25 cellular contexts compared by ENCODE assay signal in the genomic region with DNA sequence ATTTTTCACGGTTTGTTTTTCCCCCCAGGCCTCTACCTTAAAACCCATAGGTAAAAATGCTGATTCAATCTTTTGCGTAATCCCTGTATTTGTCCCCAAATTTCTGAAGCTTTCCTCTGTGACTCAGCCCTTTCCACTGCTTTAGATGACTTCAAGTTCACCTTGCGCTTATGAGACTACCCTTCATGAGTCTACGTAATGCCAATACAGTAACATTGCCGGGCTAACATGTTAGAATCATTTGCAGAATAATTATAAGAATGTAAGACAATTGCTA.
DNase-seq lines count a peak whose midpoint lies in the region; ATAC-seq and TF ChIP-seq lines count a peak whose summit lies in the region.
"Had no signal": no experiment of that assay in that cellular context is flagged by ENCODE, and none has a peak within 500 bp of the region (broad histone marks: within the 10 kb centered on the region; RNA-seq: fewer than 3 reads in every experiment).

No MANE protein-coding gene starts in this region.

- H3K27ac Mint-ChIP-seq in osteocyte (ENCODE audit: unreplicated experiment): peak overlapping the region; percentile 35
- H3K27ac Mint-ChIP-seq in stimulated activated naive CD8-positive, alpha-beta T cell treated with anti-CD3 and anti-CD28 coated beads, Interleukin-15, amount 100 ng/mL, for 72 hours: no peak overlapping the region
- H3K27ac Mint-ChIP-seq in effector memory CD8-positive, alpha-beta T cell: no peak overlapping the region

- H3K9me3 ChIP-seq in GM23248 (ENCODE audit: low read depth) (no peaks in the 10 kb centered on the region), PC-3 (ENCODE audit: low read length) (no peaks in the 10 kb centered on the region), left lung (no peaks in the 10 kb centered on the region)
- H3K9me3 ChIP-seq: SK-N-SH had no signal

- TF ChIP-seq CTCF in PC-3 (conservative IDR thresholded peaks at IDR 0.05; ENCODE audit: low read depth, low read length) (no peak), epithelial cell of esophagus (IDR thresholded peaks at IDR 0.05; ENCODE audit: insufficient read depth, low read depth, low read length, missing control alignments) (no peak), osteocyte (IDR thresholded peaks at IDR 0.05) (no peak), left lung (IDR thresholded peaks at IDR 0.05) (no peak)

- H3K36me3 Mint-ChIP-seq in osteocyte (ENCODE audit: unreplicated experiment): no peaks in the 10 kb centered on the region
- no peaks in the 10 kb centered on the region for H3K36me3 Mint-ChIP-seq in effector memory CD8-positive, alpha-beta T cell (ENCODE audit: insufficient read depth)

- 91 to 100% methylated on average over 5 of the region's 5 CpGs for WGBS in GM23248 (ENCODE audit: low coverage in 1 of 2, low lambda C conversion rate in 2 of 2, missing lambda C conversion rate in 2 of 2), 2 experiments

- in situ Hi-C loops in GM23248 (cut with MboI): no loop called here

- BruUV-seq in PC-3 (replicated peaks; lab: Mats Ljungman, UMichigan): no TSS peak

- POLR2A ChIA-PET in PC-3 (lab: Charles Lee; ENCODE audit: unreplicated experiment) (no interaction called here), HEK293T (lab: Yijun Ruan, JAX) (no interaction called here)

- no peak overlapping the region for H3K4me3 Mint-ChIP-seq in osteocyte (ENCODE audit: unreplicated experiment)
- no peak overlapping the region for H3K4me3 Mint-ChIP-seq in stimulated activated naive CD8-positive, alpha-beta T cell treated with anti-CD3 and anti-CD28 coated beads, Interleukin-15, amount 100 ng/mL, for 72 hours
- no peak overlapping the region for H3K4me3 Mint-ChIP-seq in effector memory CD8-positive, alpha-beta T cell

- H3K27ac ChIP-seq in GM23248 (peak overlapping the region; percentile 28), PC-3 (ENCODE audit: low read length) (peak overlapping the region; percentile 52), left lung (no peak overlapping the region)

- peaks cover 58% of the 10 kb centered on the region for H3K4me1 Mint-ChIP-seq in osteocyte (ENCODE audit: unreplicated experiment)
- H3K4me1 Mint-ChIP-seq in stimulated activated naive CD8-positive, alpha-beta T cell treated with anti-CD3 and anti-CD28 coated beads, Interleukin-15, amount 100 ng/mL, for 72 hours: peaks cover 6% of the 10 kb centered on the region
- no peaks in the 10 kb centered on the region for H3K4me1 Mint-ChIP-seq in effector memory CD8-positive, alpha-beta T cell (ENCODE audit: low read depth in 2 of 2)

- H4K20me1 ChIP-seq in GM23248 (ENCODE audit: insufficient read depth) (no peaks in the 10 kb centered on the region), PC-3 (ENCODE audit: low read length) (no peaks in the 10 kb centered on the region)

- H3K9me3 Mint-ChIP-seq in osteocyte (ENCODE audit: unreplicated experiment): peaks cover 10% of the 10 kb centered on the region
- peaks cover 0 to 5% of the 10 kb centered on the region in 2 donors for H3K9me3 Mint-ChIP-seq in stimulated activated naive CD8-positive, alpha-beta T cell treated with anti-CD3 and anti-CD28 coated beads, Interleukin-15, amount 100 ng/mL, for 72 hours
- H3K9me3 Mint-ChIP-seq in effector memory CD8-positive, alpha-beta T cell: peaks cover 3 to 7% of the 10 kb centered on the region in 2 donors

- H3F3A ChIP-seq in GM23248 (ENCODE audit: insufficient read depth): peaks cover 38% of the 10 kb centered on the region
- no peaks in the 10 kb centered on the region for H3F3A ChIP-seq in PC-3 (ENCODE audit: low read length, unreplicated experiment)

- H3K27me3 Mint-ChIP-seq in osteocyte (ENCODE audit: unreplicated experiment): no peaks in the 10 kb centered on the region
- H3K27me3 Mint-ChIP-seq in stimulated activated naive CD8-positive, alpha-beta T cell treated with anti-CD3 and anti-CD28 coated beads, Interleukin-15, amount 100 ng/mL, for 72 hours: no peaks in the 10 kb centered on the region
- peaks cover 0 to 7% of the 10 kb centered on the region in 2 donors for H3K27me3 Mint-ChIP-seq in effector memory CD8-positive, alpha-beta T cell

- peak overlapping the region; percentile 27; the same call in 1 of the 2 replicates for H2AFZ ChIP-seq in GM23248
- peak overlapping the region; percentile 36; the same call in 1 of the 2 replicates for H2AFZ ChIP-seq in PC-3 (ENCODE audit: low read length)

- intact Hi-C loops in PC-3 (cut with micrococcal nuclease): no loop called here
- intact Hi-C loops in left lung (cut with DNase I): no loop called here

- H3K36me3 ChIP-seq in GM23248 (ENCODE audit: low read depth) (no peaks in the 10 kb centered on the region), PC-3 (ENCODE audit: low read depth, low read length) (no peaks in the 10 kb centered on the region), left lung (no peaks in the 10 kb centered on the region)

- no peak overlapping the region for H3K4me3 ChIP-seq in GM23248
- H3K4me3 ChIP-seq in PC-3 (ENCODE audit: low read length): no peak overlapping the region
- no peak overlapping the region for H3K4me3 ChIP-seq in epithelial cell of esophagus (ENCODE audit: low read length)
- H3K4me3 ChIP-seq in left lung: no peak overlapping the region
- H3K4me3 ChIP-seq: K562 had no signal

- no peak overlapping the region for H3K9ac ChIP-seq in GM23248
- H3K9ac ChIP-seq in PC-3 (ENCODE audit: low read length): no peak overlapping the region
- H3K9ac ChIP-seq: SK-N-SH had no signal

- ATAC-seq in PC-3 (no peak), left lung (no peak)
- no peak for ATAC-seq in stimulated activated naive CD8-positive, alpha-beta T cell treated with anti-CD3 and anti-CD28 coated beads, Interleukin-15, amount 100 ng/mL, for 72 hours
- ATAC-seq in effector memory CD8-positive, alpha-beta T cell (replicated peaks): no peak
- ATAC-seq: K562, Panc1 had no signal

- no peak for DNase-seq in GM23248
- no peak for DNase-seq in PC-3
- peak; percentile 57 for DNase-seq in epithelial cell of esophagus (ENCODE audit: low read depth)
- DNase-seq in osteocyte (ENCODE audit: extremely low spot score, unreplicated experiment): no peak
- no peak for DNase-seq in stimulated activated naive CD8-positive, alpha-beta T cell treated with anti-CD3 and anti-CD28 coated beads, Interleukin-15, amount 100 ng/mL, for 72 hours
- no peak for DNase-seq in HEK293T (ENCODE audit: extremely low spot score)
- DNase-seq in effector memory CD8-positive, alpha-beta T cell: no peak
- no peak for DNase-seq in left lung
- DNase-seq: DMS153, DND-41, HCEC 1CT, Kasumi-1, MV-4-11, NCI-H1105 treated with DMSO at 0.1 percent for 48 hours, NCI-H146, NCI-H1930, NCI-H2107, NCI-H446, NCI-H524 treated with DMSO at 0.1 percent for 48 hours, NCI-H82, SIG-M5, SK-N-SH, SW 1271 had no signal

- H3K79me2 ChIP-seq in GM23248 (ENCODE audit: insufficient read depth) (no peaks in the 10 kb centered on the region), PC-3 (ENCODE audit: low read length) (no peaks in the 10 kb centered on the region)

- CTCF ChIA-PET in PC-3 (lab: Charles Lee) (no interaction called here), HEK293T (lab: Yijun Ruan, JAX) (no interaction called here)

- peaks cover 57% of the 10 kb centered on the region for H3K4me1 ChIP-seq in GM23248 (ENCODE audit: insufficient read depth)
- H3K4me1 ChIP-seq in PC-3 (ENCODE audit: insufficient read depth, low read length): peaks cover 57% of the 10 kb centered on the region
- no peaks in the 10 kb centered on the region for H3K4me1 ChIP-seq in left lung

- no peaks in the 10 kb centered on the region for H3K27me3 ChIP-seq in GM23248 (replicated peaks; ENCODE audit: insufficient read depth)
- H3K27me3 ChIP-seq in PC-3 (ENCODE audit: low read length): no peaks in the 10 kb centered on the region
- H3K27me3 ChIP-seq in left lung: no peaks in the 10 kb centered on the region

- H3K9me2 ChIP-seq in GM23248 (ENCODE audit: insufficient read depth) (no peaks in the 10 kb centered on the region), PC-3 (replicated peaks; ENCODE audit: low read length) (no peaks in the 10 kb centered on the region)
- H3K9me2 ChIP-seq: SK-N-SH had no signal

- H3K4me2 ChIP-seq in GM23248 (ENCODE audit: unreplicated experiment) (no peak overlapping the region), PC-3 (ENCODE audit: low read length) (0 out of 2 replicates have a peak overlapping the region, but pooled peaks have one; percentile 21)
- H3K4me2 ChIP-seq: SK-N-SH had no signal

TF ChIP-seq in HEK293T, 16 proteins besides CTCF, POLR2A, EP300 and RAD21:
- no peak for TF ChIP-seq TARDBP (IDR thresholded peaks at IDR 0.05)
- no peak for TF ChIP-seq NFRKB (IDR thresholded peaks at IDR 0.05)
- TF ChIP-seq FOXA1 (IDR thresholded peaks at IDR 0.05): no peak
- no peak for TF ChIP-seq ARNT (IDR thresholded peaks at IDR 0.05)
- no peak for TF ChIP-seq SP1 (IDR thresholded peaks at IDR 0.05)
- no peak for TF ChIP-seq ELF4 (IDR thresholded peaks at IDR 0.05)
- TF ChIP-seq L3MBTL2 (conservative IDR thresholded peaks at IDR 0.05): no peak
- TF ChIP-seq ZNF384 (IDR thresholded peaks at IDR 0.05): no peak
- no peak for TF ChIP-seq BHLHE40 (IDR thresholded peaks at IDR 0.05; ENCODE audit: borderline replicate concordance)
- TF ChIP-seq CTBP1 (IDR thresholded peaks at IDR 0.05; ENCODE audit: borderline replicate concordance): no peak
- no peak for TF ChIP-seq SUZ12 (IDR thresholded peaks at IDR 0.05)
- no peak for TF ChIP-seq HDGF (IDR thresholded peaks at IDR 0.05; ENCODE audit: borderline replicate concordance)
- no peak for TF ChIP-seq LEF1 (IDR thresholded peaks at IDR 0.05; ENCODE audit: borderline replicate concordance)
- no peak for TF ChIP-seq FOXM1 (IDR thresholded peaks at IDR 0.05; ENCODE audit: borderline replicate concordance)
- TF ChIP-seq FOXK2 (IDR thresholded peaks at IDR 0.05): no peak
- TF ChIP-seq PKNOX1 (IDR thresholded peaks at IDR 0.05): no peak
TF ChIP-seq in HEK293T: peak in this region for 0.

Comparison
In these comparisons a context has a peak if more than half of its experiments do, and no peak if none do; other contexts are left out.
1. H3K27ac ChIP-seq: peak in GM23248 (single experiment) and PC-3 (single experiment); none in left lung (0 of 2).